Comparison of ENCODE assay signal across 2 cellular contexts in the genomic region with DNA sequence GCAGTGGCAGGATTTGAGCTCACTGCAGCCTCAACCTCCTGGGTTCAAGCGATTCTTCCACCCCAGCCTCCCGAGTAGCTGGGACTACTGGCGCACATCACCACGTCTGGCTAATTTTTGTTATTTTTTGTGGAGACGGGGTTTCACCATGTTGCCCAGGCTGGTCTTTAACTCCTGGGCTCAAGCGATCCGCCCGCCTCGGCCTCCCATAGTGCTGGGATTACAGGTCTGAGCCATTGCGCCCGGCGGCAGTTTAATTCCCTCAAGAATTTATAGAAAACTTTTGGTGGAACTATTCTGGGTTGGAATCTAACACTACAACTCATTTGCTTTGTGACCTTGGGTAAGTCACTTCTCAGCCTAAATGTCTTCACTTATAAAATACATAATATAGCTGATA.
A peak's percentile ranks its signal among the peaks of the same experiment; 100 is the strongest.
TF ChIP-seq lines count a peak whose summit lies in the region.

No MANE protein-coding gene starts in this region.

TF ChIP-seq in A549, 52 proteins besides CTCF, POLR2A, EP300 and RAD21:
- TF ChIP-seq GATA3 (IDR thresholded peaks at IDR 0.05; ENCODE audit: borderline replicate concordance) (no peak), REST (IDR thresholded peaks at IDR 0.05) (peak; percentile 71)

TF ChIP-seq in IMR-90, 13 proteins besides CTCF, POLR2A, EP300 and RAD21:
- TF ChIP-seq CHD1 (IDR thresholded peaks at IDR 0.05; ENCODE audit: low read depth, low read length) = no peak
- TF ChIP-seq RCOR1 (IDR thresholded peaks at IDR 0.05; ENCODE audit: insufficient replicate concordance, low read length) = no peak
- TF ChIP-seq SMC3 (IDR thresholded peaks at IDR 0.05; ENCODE audit: low read depth, low read length) = no peak
- no peak for TF ChIP-seq MAFK (IDR thresholded peaks at IDR 0.05; ENCODE audit: low read depth, low read length)
- TF ChIP-seq BHLHE40 (IDR thresholded peaks at IDR 0.05; ENCODE audit: low read depth, low read length) = no peak
- TF ChIP-seq FOS (IDR thresholded peaks at IDR 0.05; ENCODE audit: low read depth, low read length) = no peak
- TF ChIP-seq CEBPB (IDR thresholded peaks at IDR 0.05; ENCODE audit: low read depth, low read length) = no peak
- TF ChIP-seq MXI1 (IDR thresholded peaks at IDR 0.05; ENCODE audit: borderline replicate concordance, low read depth, low read length) = no peak
- TF ChIP-seq ELK1 (IDR thresholded peaks at IDR 0.05; ENCODE audit: borderline replicate concordance, low read depth, low read length) = no peak
- no peak for TF ChIP-seq RFX5 (IDR thresholded peaks at IDR 0.05; ENCODE audit: low read depth, low read length)
- no peak for TF ChIP-seq NFE2L2 (IDR thresholded peaks at IDR 0.05; ENCODE audit: low read depth, low read length)
- no peak for TF ChIP-seq USF2 (IDR thresholded peaks at IDR 0.05; ENCODE audit: low read depth, low read length)
- no peak for TF ChIP-seq MAZ (IDR thresholded peaks at IDR 0.05; ENCODE audit: borderline replicate concordance, low read depth, low read length)
TF ChIP-seq in IMR-90: peak in this region for 0.
